Comparison of ENCODE assay signal across 8 cellular contexts in the genomic region with DNA sequence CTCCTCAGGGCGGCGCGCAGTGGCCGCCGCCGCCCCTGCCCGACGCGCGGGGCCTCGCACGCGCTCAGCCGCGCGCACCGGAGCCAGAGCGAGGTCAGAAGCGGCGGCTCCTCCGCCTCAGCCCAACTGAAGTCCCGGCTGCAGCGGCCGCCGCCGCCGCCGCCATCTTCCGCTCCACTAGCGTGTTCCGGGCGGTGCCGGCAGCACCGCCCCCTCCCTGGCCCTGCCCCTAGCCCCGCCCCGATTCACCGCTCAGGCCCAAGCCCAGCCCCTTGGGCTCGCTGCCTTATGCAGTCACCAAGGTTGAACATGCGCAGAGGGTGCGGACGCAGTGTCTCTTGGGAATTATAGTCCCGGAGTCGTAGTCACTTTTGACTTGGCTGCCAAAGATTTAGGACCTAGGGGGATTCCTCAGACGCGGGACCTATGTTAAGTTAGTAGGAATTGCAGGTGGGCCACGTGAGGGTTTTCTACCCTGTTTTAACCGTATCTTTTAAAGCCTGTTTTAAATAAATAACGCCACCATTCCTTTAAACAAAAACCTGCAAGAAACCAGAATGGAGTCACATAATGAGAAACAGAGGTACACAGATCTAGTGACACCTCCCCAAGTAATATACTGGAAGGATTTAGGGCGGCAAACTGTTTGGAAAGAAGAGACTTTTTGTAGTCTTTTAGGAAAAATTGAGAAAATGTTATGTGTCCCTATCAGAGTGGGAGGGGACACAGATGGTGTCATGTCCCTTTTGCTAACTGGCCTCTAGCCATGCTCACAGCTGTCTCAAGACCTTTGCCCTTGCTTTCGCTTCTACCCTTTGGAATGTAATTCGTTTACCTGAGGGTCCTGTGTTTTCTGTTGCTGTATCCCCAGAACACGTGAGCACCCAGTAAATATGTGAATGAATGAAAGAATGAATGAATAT. TPM values are rescaled to one million over a fixed set of nuclear protein-coding genes. Genes with fewer than 3 reads are reported as not detected.
DNase-seq lines count a peak whose midpoint lies in the region; ATAC-seq and TF ChIP-seq lines count a peak whose summit lies in the region.

A gene with protein sequence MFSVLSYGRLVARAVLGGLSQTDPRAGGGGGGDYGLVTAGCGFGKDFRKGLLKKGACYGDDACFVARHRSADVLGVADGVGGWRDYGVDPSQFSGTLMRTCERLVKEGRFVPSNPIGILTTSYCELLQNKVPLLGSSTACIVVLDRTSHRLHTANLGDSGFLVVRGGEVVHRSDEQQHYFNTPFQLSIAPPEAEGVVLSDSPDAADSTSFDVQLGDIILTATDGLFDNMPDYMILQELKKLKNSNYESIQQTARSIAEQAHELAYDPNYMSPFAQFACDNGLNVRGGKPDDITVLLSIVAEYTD (minus strand): TSS at position 182 of the 923 bp plus-strand sequence. CDS start 287 bp downstream, outside the sequence.

- peaks cover 37% of the 10 kb centered on the region in 2 experiments for H3K4me1 Mint-ChIP-seq in H9
- peaks cover 35% of the 10 kb centered on the region for H3K4me1 Mint-ChIP-seq in nephron

- H3K56ac ChIP-seq in H9 (ENCODE audit: insufficient read length, low read depth, low read length): no peak within 1 kb of the TSS

- no peak within 1 kb of the TSS for H4K91ac ChIP-seq in H9 (ENCODE audit: insufficient read length, low read depth, low read length)

- no peak within 1 kb of the TSS for H3K27ac ChIP-seq in H9 (ENCODE audit: insufficient read length, low read depth, low read length)
- peak within 1 kb of the TSS; percentile 57; the same call in 1 of the 2 replicates for H3K27ac ChIP-seq in MM.1S (ENCODE audit: low read length)

- no peaks in the 10 kb centered on the region for H3F3A ChIP-seq in MM.1S (ENCODE audit: insufficient read depth, low read length)

- peaks cover 5% of the 10 kb centered on the region for H3K23me2 ChIP-seq in H9 (ENCODE audit: insufficient read length, low read depth, low read length, poor library complexity, severe bottlenecking)

- H4K8ac ChIP-seq in H9 (replicated peaks; ENCODE audit: insufficient read length, low read depth, low read length): no peak within 1 kb of the TSS

- H2AK5ac ChIP-seq in H9 (ENCODE audit: insufficient read length, low read length): no peak within 1 kb of the TSS

- WGBS in H9 (ENCODE audit: extremely low coverage, insufficient read length, low lambda C conversion rate): no CpG with 5 or more reads among the region's 52 CpGs

- TF ChIP-seq CTCF in H9 (conservative IDR thresholded peaks at IDR 0.05) (no peak), MM.1S (IDR thresholded peaks at IDR 0.05; ENCODE audit: low read length) (no peak), fibroblast of the aortic adventitia (IDR thresholded peaks at IDR 0.05; ENCODE audit: insufficient read depth, low read length) (no peak), nephron (IDR thresholded peaks at IDR 0.05; ENCODE audit: unreplicated experiment in 3 of 3) (no peak)

- H3K79me1 ChIP-seq in H9 (ENCODE audit: insufficient read depth, low read depth, low read length, poor library complexity, severe bottlenecking): no peaks in the 10 kb centered on the region

- H3K14ac ChIP-seq in H9 (ENCODE audit: insufficient read depth, low read length): peak within 1 kb of the TSS; percentile 51

- no peak within 1 kb of the TSS for H3K4ac ChIP-seq in H9 (ENCODE audit: low read depth, low read length)

- peak within 1 kb of the TSS; percentile 25 to 68 (median 39); a peak in 2 of 7 replicates for H3K27ac Mint-ChIP-seq in H9
- H3K27ac Mint-ChIP-seq in nephron: peak within 1 kb of the TSS; percentile 80 to 96 (median 96)

- H3K18ac ChIP-seq in H9 (ENCODE audit: insufficient read length, low read depth, low read length): no peak within 1 kb of the TSS

- H2AFZ ChIP-seq in H9 (ENCODE audit: low read length): peak within 1 kb of the TSS; percentile 69
- peak within 1 kb of the TSS; percentile 62 for H2AFZ ChIP-seq in MM.1S (ENCODE audit: low read length)

- H2BK12ac ChIP-seq in H9 (ENCODE audit: insufficient read length, low read depth, low read length): no peak within 1 kb of the TSS

- H3K9me3 Mint-ChIP-seq in H9: no peaks in the 10 kb centered on the region
- no peaks in the 10 kb centered on the region for H3K9me3 Mint-ChIP-seq in nephron

- H2BK5ac ChIP-seq in H9 (ENCODE audit: insufficient read length, low read length): no peak within 1 kb of the TSS

- peaks cover 11% of the 10 kb centered on the region; the same call in 1 of the 2 replicates for H3K79me2 ChIP-seq in H9 (ENCODE audit: insufficient read depth, low read length)
- H3K79me2 ChIP-seq in MM.1S (ENCODE audit: low read length): peaks cover 44% of the 10 kb centered on the region

- H3K4me2 ChIP-seq in H9 (ENCODE audit: insufficient read depth, insufficient read length, low read length): peak within 1 kb of the TSS; percentile 70
- H3K4me2 ChIP-seq in MM.1S (ENCODE audit: low read depth, low read length): peak within 1 kb of the TSS; percentile 77

- no peak within 1 kb of the TSS for H2BK20ac ChIP-seq in H9 (ENCODE audit: low read depth, low read length, poor library complexity, severe bottlenecking)

- no peaks in the 10 kb centered on the region for H3K36me3 ChIP-seq in MM.1S (replicated peaks; ENCODE audit: insufficient read depth, low read length)

- H4K5ac ChIP-seq in H9 (ENCODE audit: insufficient read length, low read depth, low read length): no peak within 1 kb of the TSS

- no peaks in the 10 kb centered on the region for H3K9me2 ChIP-seq in MM.1S (replicated peaks; ENCODE audit: insufficient read depth, low read length)

- H3K9ac ChIP-seq in H9 (ENCODE audit: extremely low read depth, insufficient read length, low read length): peak within 1 kb of the TSS; percentile 11
- peak within 1 kb of the TSS; percentile 77 for H3K9ac ChIP-seq in MM.1S (ENCODE audit: low read length)

- no peak within 1 kb of the TSS; the same call in 1 of the 2 replicates for H2BK15ac ChIP-seq in H9 (ENCODE audit: low read depth, low read length)

- H4K20me1 ChIP-seq in H9 (ENCODE audit: control insufficient read depth, insufficient read depth, insufficient read length) (no peaks in the 10 kb centered on the region), MM.1S (ENCODE audit: insufficient read depth, low read length) (no peaks in the 10 kb centered on the region)

- peak; percentile 97 for DNase-seq in ELR (ENCODE audit: low read depth)
- DNase-seq in H9: peak; percentile 98
- peak; percentile 90 for DNase-seq in MM.1S
- DNase-seq in SHP77 treated with DMSO at 0.1 percent for 48 hours (lab: John Stamatoyannopoulos, UW): peak; percentile 81
- peak; percentile 99 for DNase-seq in activated effector memory CD4-positive, alpha-beta T cell treated with anti-CD3 and anti-CD28 coated beads, Interleukin-2, amount 50 U/mL, for 16 hours
- peak; percentile 96 for DNase-seq in fibroblast of the aortic adventitia (ENCODE audit: low read depth)
- DNase-seq in stimulated activated naive CD8-positive, alpha-beta T cell treated with anti-CD3 and anti-CD28 coated beads, Interleukin-15, Interleukin-2, amounts not matched to agents 100 U/mL and 50 U/mL, for 24 hours: peak; percentile 98

- H3K27me3 ChIP-seq in H9 (ENCODE audit: insufficient read depth, low read length) (no peaks in the 10 kb centered on the region), MM.1S (replicated peaks; ENCODE audit: insufficient read depth, low read length) (no peaks in the 10 kb centered on the region)

- no peaks in the 10 kb centered on the region for H3K27me3 Mint-ChIP-seq in H9 (ENCODE audit: low read depth)
- H3K27me3 Mint-ChIP-seq in nephron (ENCODE audit: low read depth): no peaks in the 10 kb centered on the region

- H3K9me3 ChIP-seq in H9 (ENCODE audit: control insufficient read depth, low read depth, low read length): no peaks in the 10 kb centered on the region
- no peaks in the 10 kb centered on the region for H3K9me3 ChIP-seq in MM.1S (replicated peaks; ENCODE audit: insufficient read depth, low read length)

- no peak within 1 kb of the TSS for H3T11ph ChIP-seq in H9 (ENCODE audit: low read length)

- H3K23ac ChIP-seq in H9 (ENCODE audit: insufficient read length, low read depth, low read length): no peak within 1 kb of the TSS

- H2BK120ac ChIP-seq in H9 (ENCODE audit: low read depth, low read length, poor library complexity, severe bottlenecking): no peak within 1 kb of the TSS

- H3K4me3 ChIP-seq in MM.1S (ENCODE audit: low read length) (peak within 1 kb of the TSS; percentile 80), fibroblast of the aortic adventitia (ENCODE audit: low read depth, low read length) (peak within 1 kb of the TSS; percentile 94)

- peak; percentile 96 for ATAC-seq in stimulated activated naive CD8-positive, alpha-beta T cell treated with anti-CD3 and anti-CD28 coated beads, Interleukin-15, Interleukin-2, amounts not matched to agents 100 U/mL and 50 U/mL, for 24 hours

- H3K4me3 Mint-ChIP-seq in H9 (peak within 1 kb of the TSS; percentile 85 to 97), nephron (peak within 1 kb of the TSS; percentile 88 to 94 (median 92))

- H3K4me1 ChIP-seq in H9 (ENCODE audit: insufficient read depth, low read length): peaks cover 6% of the 10 kb centered on the region; the same call in 1 of the 2 replicates
- 0 out of 2 replicates have a peak, but pooled peaks cover 3% of the 10 kb centered on the region for H3K4me1 ChIP-seq in MM.1S (ENCODE audit: low read length)

- H3K36me3 Mint-ChIP-seq in H9 (ENCODE audit: insufficient read depth in 1 of 3, low read depth in 3 of 3) (peaks cover 2 to 6% (median 5%) of the 10 kb centered on the region in 3 experiments; a peak in 4 of 7 replicates), nephron (ENCODE audit: low read depth) (peaks cover 5% of the 10 kb centered on the region)

RNA-seq across cellular contexts. Expression of the gene that starts here (rescaled TPM):
- total RNA-seq in H9 (2021) (15.7 and 15.8 TPM in 2 replicates), fibroblast of the aortic adventitia (ENCODE audit: low replicate concordance) (6.1 and 11.9 TPM in 2 replicates)
